ENCODE assay signal across 14 cellular contexts in the genomic region with DNA sequence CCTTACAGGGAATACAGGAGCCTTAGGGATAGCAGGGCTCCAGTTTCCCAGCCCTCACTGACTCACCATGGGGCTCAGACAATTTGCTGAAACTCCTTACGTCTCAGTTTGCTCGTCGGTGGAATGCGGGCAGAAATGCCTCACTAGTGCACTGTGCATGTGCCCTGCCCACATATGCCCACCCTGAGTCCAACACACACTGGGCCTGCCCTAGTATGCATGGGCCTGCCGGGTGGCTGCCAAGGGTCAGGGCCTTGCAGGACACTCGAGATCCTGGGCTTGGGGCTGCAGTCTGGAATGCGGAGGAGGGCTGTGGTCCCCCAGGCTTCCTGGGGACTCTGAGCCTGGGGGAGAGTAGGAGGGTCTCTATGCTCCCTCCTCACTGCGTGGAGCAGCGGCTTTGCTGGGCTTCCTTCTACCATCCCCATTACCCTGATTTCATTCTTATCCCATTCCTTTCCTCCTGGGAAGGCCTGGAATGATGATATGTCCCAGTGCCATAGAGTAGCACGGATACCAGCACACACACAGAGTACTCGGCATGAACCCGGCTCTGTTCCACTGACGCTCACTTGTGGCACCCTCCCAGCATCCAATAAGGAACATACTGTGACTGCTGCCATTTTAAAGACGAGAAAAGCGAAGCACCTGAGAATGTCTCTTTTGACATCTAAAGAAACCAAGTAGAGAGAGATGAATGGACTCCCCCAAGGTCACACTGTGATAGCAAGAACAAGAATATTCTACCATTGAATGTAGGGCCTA.
DNase-seq lines count a peak whose midpoint lies in the region; ATAC-seq and TF ChIP-seq lines count a peak whose summit lies in the region.
"Had no signal": no experiment of that assay in that cellular context is flagged by ENCODE, and none has a peak within 500 bp of the region (broad histone marks: within the 10 kb centered on the region; RNA-seq: fewer than 3 reads in every experiment).

No MANE protein-coding gene starts in this region.

- H3K79me1 ChIP-seq in H9 (ENCODE audit: insufficient read depth, low read depth, low read length, poor library complexity, severe bottlenecking): no peaks in the 10 kb centered on the region

- H3K27me3 ChIP-seq in H9 (ENCODE audit: insufficient read depth, low read length) (no peaks in the 10 kb centered on the region), skeletal muscle satellite cell (ENCODE audit: control insufficient read depth, insufficient read depth, low read length) (no peaks in the 10 kb centered on the region)

- no peaks in the 10 kb centered on the region for H3K9me3 Mint-ChIP-seq in H9
- H3K9me3 Mint-ChIP-seq: CD8-positive, alpha-beta T cell; effector memory CD8-positive, alpha-beta T cell; natural killer cell; stimulated activated naive CD8-positive, alpha-beta T cell treated with anti-CD3 and anti-CD28 coated beads, Interleukin-15, Interleukin-2, amounts not matched to agents 100 ng/mL and 50 ng/mL, for 24 hours had no signal

- peaks cover 3% of the 10 kb centered on the region; the same call in 1 of the 2 replicates for H3K27me3 Mint-ChIP-seq in H9 (ENCODE audit: low read depth)
- H3K27me3 Mint-ChIP-seq: stimulated activated naive CD8-positive, alpha-beta T cell treated with anti-CD3 and anti-CD28 coated beads, Interleukin-15, Interleukin-2, amounts not matched to agents 100 ng/mL and 50 ng/mL, for 24 hours had no signal

- H3K56ac ChIP-seq in H9 (ENCODE audit: insufficient read length, low read depth, low read length): no peak overlapping the region

- no peaks in the 10 kb centered on the region for H3K23me2 ChIP-seq in H9 (ENCODE audit: insufficient read length, low read depth, low read length, poor library complexity, severe bottlenecking)

- H4K8ac ChIP-seq in H9 (replicated peaks; ENCODE audit: insufficient read length, low read depth, low read length): no peak overlapping the region

- no peak overlapping the region for H2BK12ac ChIP-seq in H9 (ENCODE audit: insufficient read length, low read depth, low read length)

- H2BK5ac ChIP-seq in H9 (ENCODE audit: insufficient read length, low read length): no peak overlapping the region

- no peak overlapping the region for H3K4me3 ChIP-seq in fibroblast of the aortic adventitia (ENCODE audit: low read depth, low read length)
- H3K4me3 ChIP-seq in skeletal muscle satellite cell (ENCODE audit: low read length): no peak overlapping the region

- TF ChIP-seq CTCF in H9 (conservative IDR thresholded peaks at IDR 0.05): no peak
- TF ChIP-seq CTCF in fibroblast of the aortic adventitia (IDR thresholded peaks at IDR 0.05; ENCODE audit: insufficient read depth, low read length): no peak

- H3K27ac Mint-ChIP-seq in H9: no peak overlapping the region
- H3K27ac Mint-ChIP-seq: CD8-positive, alpha-beta T cell; effector memory CD8-positive, alpha-beta T cell; natural killer cell; stimulated activated naive CD8-positive, alpha-beta T cell treated with anti-CD3 and anti-CD28 coated beads, Interleukin-15, Interleukin-2, amounts not matched to agents 100 ng/mL and 50 ng/mL, for 24 hours had no signal

- H3K79me2 ChIP-seq in H9 (ENCODE audit: insufficient read depth, low read length): no peaks in the 10 kb centered on the region

- peaks cover 7 to 14% of the 10 kb centered on the region in 2 experiments for H3K4me1 Mint-ChIP-seq in H9
- H3K4me1 Mint-ChIP-seq: natural killer cell had no signal

- no peak for ATAC-seq in HG03175 (IDR thresholded peaks at IDR 0.05; ENCODE audit: unreplicated experiment)
- ATAC-seq in HG02678 (IDR thresholded peaks at IDR 0.05; ENCODE audit: unreplicated experiment): no peak
- ATAC-seq: CD8-positive, alpha-beta T cell; effector memory CD8-positive, alpha-beta T cell; natural killer cell had no signal

- H3K23ac ChIP-seq in H9 (ENCODE audit: insufficient read length, low read depth, low read length): no peak overlapping the region

- H2BK20ac ChIP-seq in H9 (ENCODE audit: low read depth, low read length, poor library complexity, severe bottlenecking): no peak overlapping the region

- no peak overlapping the region for H4K91ac ChIP-seq in H9 (ENCODE audit: insufficient read length, low read depth, low read length)

- WGBS in H9 (ENCODE audit: extremely low coverage, insufficient read length, low lambda C conversion rate): no CpG with 5 or more reads among the region's 15 CpGs

- H3K4me1 ChIP-seq in H9 (ENCODE audit: insufficient read depth, low read length) (peaks cover 4% of the 10 kb centered on the region; the same call in 1 of the 2 replicates), skeletal muscle satellite cell (ENCODE audit: control insufficient read depth, insufficient read depth, low read length) (peaks cover 50% of the 10 kb centered on the region)

- H2BK15ac ChIP-seq in H9 (ENCODE audit: low read depth, low read length): no peak overlapping the region

- H2AK5ac ChIP-seq in H9 (ENCODE audit: insufficient read length, low read length): no peak overlapping the region

- H4K20me1 ChIP-seq in H9 (ENCODE audit: control insufficient read depth, insufficient read depth, insufficient read length): no peaks in the 10 kb centered on the region

- H3K4me3 Mint-ChIP-seq in H9: no peak overlapping the region
- H3K4me3 Mint-ChIP-seq: CD8-positive, alpha-beta T cell; effector memory CD8-positive, alpha-beta T cell; natural killer cell; stimulated activated naive CD8-positive, alpha-beta T cell treated with anti-CD3 and anti-CD28 coated beads, Interleukin-15, Interleukin-2, amounts not matched to agents 100 ng/mL and 50 ng/mL, for 24 hours had no signal

- no peak overlapping the region for H3K14ac ChIP-seq in H9 (ENCODE audit: insufficient read depth, low read length)

- no peak overlapping the region for H4K5ac ChIP-seq in H9 (ENCODE audit: insufficient read length, low read depth, low read length)

- peak; percentile 15 for DNase-seq in H9
- peak; percentile 70 for DNase-seq in amniotic epithelial cell (ENCODE audit: low read depth)
- peak; percentile 35 for DNase-seq in fibroblast of the aortic adventitia (ENCODE audit: low read depth)
- DNase-seq in AG08395 (ENCODE audit: low spot score): no peak
- DNase-seq: activated CD4-positive, CD25-positive, alpha-beta regulatory T cell treated with anti-CD3 and anti-CD28 coated beads, Interleukin-2, amount 50 U/mL, for 72 hours; CD8-positive, alpha-beta T cell; effector memory CD8-positive, alpha-beta T cell; glutamatergic neuron; natural killer cell; T-helper 1 cell had no signal

- H3K9me3 ChIP-seq in H9 (ENCODE audit: control insufficient read depth, low read depth, low read length) (no peaks in the 10 kb centered on the region), skeletal muscle satellite cell (replicated peaks; ENCODE audit: low read length) (no peaks in the 10 kb centered on the region)

- H3K9ac ChIP-seq in H9 (ENCODE audit: extremely low read depth, insufficient read length, low read length): no peak overlapping the region
- peak overlapping the region; percentile 38 for H3K9ac ChIP-seq in skeletal muscle satellite cell (ENCODE audit: low read depth, low read length)

- H2AFZ ChIP-seq in H9 (ENCODE audit: low read length): no peak overlapping the region

- no peak overlapping the region for H3K4ac ChIP-seq in H9 (ENCODE audit: low read depth, low read length)

- no peak overlapping the region for H2BK120ac ChIP-seq in H9 (ENCODE audit: low read depth, low read length, poor library complexity, severe bottlenecking)

- no peak overlapping the region for H3K4me2 ChIP-seq in H9 (ENCODE audit: insufficient read depth, insufficient read length, low read length)
- no peak overlapping the region for H3K4me2 ChIP-seq in skeletal muscle satellite cell (ENCODE audit: low read length)

- H3K36me3 ChIP-seq in skeletal muscle satellite cell (ENCODE audit: insufficient read depth, low read length): no peaks in the 10 kb centered on the region

- H3K27ac ChIP-seq in H9 (ENCODE audit: insufficient read length, low read depth, low read length): no peak overlapping the region

- H3K18ac ChIP-seq in H9 (ENCODE audit: insufficient read length, low read depth, low read length): no peak overlapping the region

- H3T11ph ChIP-seq in H9 (ENCODE audit: low read length): no peak overlapping the region

- no peaks in the 10 kb centered on the region; a peak in 1 of 7 replicates for H3K36me3 Mint-ChIP-seq in H9 (ENCODE audit: insufficient read depth in 1 of 3, low read depth in 3 of 3)
- H3K36me3 Mint-ChIP-seq: CD8-positive, alpha-beta T cell; natural killer cell had no signal
